In genomic region chr6:52407467-52407866, GRCh38 we compare ENCODE assay signal across 1 cellular context.
A peak's percentile ranks its signal among the peaks of the same experiment; 100 is the strongest.
TF ChIP-seq lines count a peak whose summit lies in the region.

No MANE protein-coding gene starts in this region.

TF ChIP-seq in K562, 482 proteins besides CTCF, POLR2A, EP300 and RAD21 (continued from another document):
- TF ChIP-seq UBTF (IDR thresholded peaks at IDR 0.05; ENCODE audit: borderline replicate concordance in 1 of 2, low read depth in 2 of 2, low read length in 2 of 2) (no peak), MAFG (tag; conservative IDR thresholded peaks at IDR 0.05) (peak; percentile 27; the same call in 1 of the 2 replicates), ZNF384 (IDR thresholded peaks at IDR 0.05; ENCODE audit: low read depth, low read length) (0 out of 2 replicates have a peak, but pooled peaks have one; percentile 50)
